25 cellular contexts compared by ENCODE assay signal in the genomic region with DNA sequence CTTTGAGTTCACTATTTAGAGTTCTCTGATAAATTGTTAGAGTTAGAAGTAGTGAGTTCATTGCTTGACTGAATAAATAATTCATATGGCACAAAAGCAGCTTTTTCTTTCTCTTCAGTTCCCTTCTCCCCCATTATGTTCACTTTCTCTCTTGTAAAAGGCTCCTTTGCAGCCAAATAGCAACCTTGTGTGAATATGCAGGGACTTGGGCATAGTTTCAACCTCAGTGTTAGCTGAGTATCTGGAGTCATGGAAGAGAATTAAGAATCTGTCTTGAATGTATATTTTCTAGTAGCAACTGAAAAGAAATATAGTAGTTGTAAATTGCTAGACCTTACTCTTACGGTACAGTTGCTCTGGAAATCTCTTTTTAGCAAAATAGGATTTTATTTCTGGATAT.
"Had no signal": no experiment of that assay in that cellular context is flagged by ENCODE, and none has a peak within 500 bp of the region (broad histone marks: within the 10 kb centered on the region; RNA-seq: fewer than 3 reads in every experiment).

No MANE protein-coding gene starts in this region.

- H3K27me3 ChIP-seq: ascending aorta, esophagus squamous epithelium, right lobe of liver had no signal

- H3K4me3 Mint-ChIP-seq: activated CD4-positive, alpha-beta T cell treated with anti-CD3 and anti-CD28 coated beads for 36 hours; activated naive CD8-positive, alpha-beta T cell treated with anti-CD3 and anti-CD28 coated beads for 36 hours; activated T-cell treated with anti-CD3 and anti-CD28 coated beads, Interleukin-2, amount 50 U/mL, for 72 hours; dendritic cell treated with granulocyte-macrophage colony-stimulating factor and Interleukin-4, amounts not matched to agents 40 ng/mL and 50 ng/mL, for 4 days; mesothelial cell of epicardium; natural killer cell had no signal

- H3K27ac ChIP-seq: epithelial cell of prostate, esophagus squamous epithelium, left ventricle myocardium inferior, right lobe of liver had no signal

- H3K27me3 Mint-ChIP-seq: activated CD4-positive, alpha-beta T cell treated with anti-CD3 and anti-CD28 coated beads for 36 hours; activated naive CD8-positive, alpha-beta T cell treated with anti-CD3 and anti-CD28 coated beads for 36 hours; dendritic cell treated with granulocyte-macrophage colony-stimulating factor and Interleukin-4, amounts not matched to agents 40 ng/mL and 50 ng/mL, for 4 days had no signal

- H3K36me3 ChIP-seq: ascending aorta, esophagus squamous epithelium, left ventricle myocardium inferior, right lobe of liver, thoracic aorta had no signal

- H3K4me3 ChIP-seq: ascending aorta, esophagus squamous epithelium, left ventricle myocardium inferior, lung, right lobe of liver, thoracic aorta had no signal

- H3K9me3 ChIP-seq: ascending aorta, esophagus squamous epithelium, left ventricle myocardium inferior, right lobe of liver, thoracic aorta had no signal

- DNase-seq: activated CD4-positive, alpha-beta T cell treated with anti-CD3 and anti-CD28 coated beads for 36 hours; activated CD4-positive, alpha-beta T cell treated with anti-CD3 and anti-CD28 coated beads, Interleukin-2, amount 50 U/mL, for 4 hours; activated CD4-positive, CD25-positive, alpha-beta regulatory T cell; activated naive CD4-positive, alpha-beta T cell; activated naive CD8-positive, alpha-beta T cell treated with anti-CD3 and anti-CD28 coated beads for 36 hours; activated T-cell treated with anti-CD3 and anti-CD28 coated beads for 4 hours; activated T-cell treated with anti-CD3 and anti-CD28 coated beads, Interleukin-2, amount 50 U/mL, for 72 hours; central memory CD4-positive, alpha-beta T cell; effector CD4-positive, alpha-beta T cell; esophagus squamous epithelium; glutamatergic neuron; islet precursor cell; left ventricle myocardium inferior; natural killer cell; right lobe of liver; stimulated activated CD4-positive, alpha-beta T cell treated with anti-CD3 and anti-CD28 coated beads, Interleukin-2, amount 100 ng/mL, for 48 hours; stimulated activated naive CD8-positive, alpha-beta T cell treated with anti-CD3 and anti-CD28 coated beads, Interleukin-15, Interleukin-2, amounts not matched to agents 100 U/mL and 50 U/mL, for 24 hours; T-helper 2 cell; trophoblast cell had no signal

- H3K36me3 Mint-ChIP-seq: mesothelial cell of epicardium, natural killer cell had no signal

- H3K27ac Mint-ChIP-seq: activated CD4-positive, alpha-beta T cell treated with anti-CD3 and anti-CD28 coated beads for 36 hours; activated naive CD8-positive, alpha-beta T cell treated with anti-CD3 and anti-CD28 coated beads for 36 hours; activated T-cell treated with anti-CD3 and anti-CD28 coated beads, Interleukin-2, amount 50 U/mL, for 72 hours; dendritic cell treated with granulocyte-macrophage colony-stimulating factor and Interleukin-4, amounts not matched to agents 40 ng/mL and 50 ng/mL, for 4 days; mesothelial cell of epicardium; natural killer cell had no signal

- H3K9me3 Mint-ChIP-seq: activated naive CD8-positive, alpha-beta T cell treated with anti-CD3 and anti-CD28 coated beads for 36 hours; activated T-cell treated with anti-CD3 and anti-CD28 coated beads, Interleukin-2, amount 50 U/mL, for 72 hours; dendritic cell treated with granulocyte-macrophage colony-stimulating factor and Interleukin-4, amounts not matched to agents 40 ng/mL and 50 ng/mL, for 4 days; mesothelial cell of epicardium; natural killer cell had no signal
